Comparison of ENCODE assay signal across 21 cellular contexts in genomic region chr5:20445326-20445860, GRCh38.
"Had no signal": no experiment of that assay in that cellular context is flagged by ENCODE, and none has a peak within 500 bp of the region (broad histone marks: within the 10 kb centered on the region; RNA-seq: fewer than 3 reads in every experiment).

No MANE protein-coding gene starts in this region.

- H3K9me3 ChIP-seq: gastrocnemius medialis, lower lobe of right lung, ovary, psoas muscle, testis, tibial nerve, vagina had no signal

- H3K27ac Mint-ChIP-seq: effector memory CD8-positive, alpha-beta T cell; natural killer cell; stimulated activated effector memory CD8-positive, alpha-beta T cell treated with anti-CD3 and anti-CD28 coated beads, Interleukin-12 subunit alpha, Interleukin-12 subunit beta, amount 100 ng/mL, for 72 hours had no signal

- H3K4me1 ChIP-seq: gastrocnemius medialis, lower lobe of right lung, psoas muscle, sigmoid colon, testis, tibial nerve had no signal

- ATAC-seq: effector memory CD8-positive, alpha-beta T cell; gastrocnemius medialis; left ventricle myocardium superior; lower lobe of right lung; natural killer cell; psoas muscle; right cardiac atrium; stimulated activated effector memory CD8-positive, alpha-beta T cell treated with anti-CD3 and anti-CD28 coated beads, Interleukin-12 subunit alpha, Interleukin-12 subunit beta, amount 100 ng/mL, for 72 hours had no signal

- H3K27me3 ChIP-seq: gastrocnemius medialis, ovary, sigmoid colon, testis, tibial nerve, vagina had no signal

- H3K4me1 Mint-ChIP-seq: natural killer cell; stimulated activated effector memory CD8-positive, alpha-beta T cell treated with anti-CD3 and anti-CD28 coated beads, Interleukin-12 subunit alpha, Interleukin-12 subunit beta, amount 100 ng/mL, for 72 hours had no signal

- H3K27ac ChIP-seq: gastrocnemius medialis, lower lobe of right lung, ovary, psoas muscle, sigmoid colon, testis, tibial nerve, vagina had no signal

- H3K27me3 Mint-ChIP-seq: effector memory CD8-positive, alpha-beta T cell had no signal

- H3K36me3 ChIP-seq: gastrocnemius medialis, lower lobe of right lung, ovary, sigmoid colon, tibial nerve, vagina had no signal

- H3K4me3 ChIP-seq: gastrocnemius medialis, lower lobe of right lung, ovary, psoas muscle, sigmoid colon, testis, tibial nerve, vagina had no signal

- H3K4me3 Mint-ChIP-seq: effector memory CD8-positive, alpha-beta T cell; natural killer cell; stimulated activated effector memory CD8-positive, alpha-beta T cell treated with anti-CD3 and anti-CD28 coated beads, Interleukin-12 subunit alpha, Interleukin-12 subunit beta, amount 100 ng/mL, for 72 hours had no signal

- DNase-seq: cortex of kidney; effector memory CD8-positive, alpha-beta T cell; gastrocnemius medialis; head of caudate nucleus; left ventricle myocardium superior; lower lobe of right lung; natural killer cell; occipital lobe; ovary; posterior cingulate gyrus; psoas muscle; right cardiac atrium; sigmoid colon; stimulated activated CD4-positive, alpha-beta T cell treated with anti-CD3 and anti-CD28 coated beads, Interleukin-2, amount 100 ng/mL, for 24 hours; stimulated activated CD4-positive, alpha-beta T cell treated with anti-CD3 and anti-CD28 coated beads, Interleukin-4, amount 100 ng/mL, for 24 hours; stimulated activated naive CD4-positive, alpha-beta T cell treated with Interleukin-2 at 50 U/mL for 16 hours; substantia nigra; testis had no signal

- H3K36me3 Mint-ChIP-seq: stimulated activated effector memory CD8-positive, alpha-beta T cell treated with anti-CD3 and anti-CD28 coated beads, Interleukin-12 subunit alpha, Interleukin-12 subunit beta, amount 100 ng/mL, for 72 hours had no signal
